8 cellular contexts compared by ENCODE assay signal in genomic region chr16:72664122-72664479, GRCh38.
DNase-seq lines count a peak whose midpoint lies in the region; FAIRE-seq and TF ChIP-seq lines count a peak whose summit lies in the region.

No MANE protein-coding gene starts in this region.

- peak overlapping the region; percentile 97 to 99 (median 98) for H3K27ac Mint-ChIP-seq in CD14-positive monocyte

- no peak for TF ChIP-seq RAD21 in neural cell (conservative IDR thresholded peaks at IDR 0.05)

- H3K9me3 Mint-ChIP-seq in CD14-positive monocyte = peaks cover 0 to 5% (median 1%) of the 10 kb centered on the region in 7 donors

- no peaks in the 10 kb centered on the region for H3K9me3 ChIP-seq in neural cell (ENCODE audit: low read length)

- H3K36me3 ChIP-seq in neural cell (ENCODE audit: insufficient read depth, low read length) = no peaks in the 10 kb centered on the region

- FAIRE-seq in frontal cortex (lab: Jason Lieb, UNC) = no peak

- no peak for TF ChIP-seq POLR2A in NB4 (IDR thresholded peaks at IDR 0.05; ENCODE audit: extremely low read depth, insufficient read length)

- H4K20me1 ChIP-seq in neural cell (ENCODE audit: insufficient read depth) = no peaks in the 10 kb centered on the region

- TF ChIP-seq CTCF in CD14-positive monocyte (IDR thresholded peaks at IDR 0.05) (no peak), NB4 (IDR thresholded peaks at IDR 0.05; ENCODE audit: low read depth, low read length) (no peak), dorsolateral prefrontal cortex (IDR thresholded peaks at IDR 0.05 in 54 of 56, conservative IDR thresholded peaks at IDR 0.05 in 2 of 56; ENCODE audit: low read depth in 1 of 56, partially characterized antibody in 56 of 56) (no peak), neural cell (IDR thresholded peaks at IDR 0.05; ENCODE audit: poor library complexity, severe bottlenecking) (no peak)

- TF ChIP-seq EP300 in neural cell (conservative IDR thresholded peaks at IDR 0.05; ENCODE audit: poor library complexity, severe bottlenecking) = no peak

- H2AFZ ChIP-seq in neural cell (ENCODE audit: low read depth, low read length) = no peak overlapping the region

- peaks cover 30% of the 10 kb centered on the region for H3K79me2 ChIP-seq in neural cell (replicated peaks; ENCODE audit: insufficient read depth, low read length)

- peaks cover 0 to 2% (median 0%) of the 10 kb centered on the region in 3 donors for H3K27me3 Mint-ChIP-seq in CD14-positive monocyte (ENCODE audit: low read depth in 3 of 3)

- no peaks in the 10 kb centered on the region for H3K36me3 Mint-ChIP-seq in CD14-positive monocyte

- intact Hi-C loops in CD14-positive monocyte (cut with micrococcal nuclease) = loop anchor here in 1 of 2 donors (10.0 kb wide), 1 partner anchor 121 kb away; no protein-coding TSS in a partner anchor
- intact Hi-C loops in dorsolateral prefrontal cortex (cut with DNase I) = no loop called here

- peaks cover 9% of the 10 kb centered on the region for H3K4me1 Mint-ChIP-seq in CD14-positive monocyte

- peak overlapping the region; percentile 66 for H3K4me2 ChIP-seq in neural cell (ENCODE audit: low read length)

- peaks cover 0 to 3% (median 0%) of the 10 kb centered on the region in 45 donors for H3K27me3 ChIP-seq in dorsolateral prefrontal cortex
- no peaks in the 10 kb centered on the region for H3K27me3 ChIP-seq in neural cell (ENCODE audit: insufficient read depth, low read depth, low read length)

- H3K27ac ChIP-seq in dorsolateral prefrontal cortex = peak overlapping the region in 3 of 59 donors; percentile 21 to 50 (median 45)
- H3K27ac ChIP-seq in neural cell (ENCODE audit: low read length) = peak overlapping the region; percentile 81

- peak overlapping the region; percentile 99 to 100 for H3K4me3 Mint-ChIP-seq in CD14-positive monocyte

- H3F3A ChIP-seq in neural cell (ENCODE audit: insufficient read depth, low read length, poor library complexity, severe bottlenecking) = no peaks in the 10 kb centered on the region

- H3K9ac ChIP-seq in neural cell (ENCODE audit: low read length) = peak overlapping the region; percentile 72

- peak overlapping the region; percentile 85 for H3K4me3 ChIP-seq in NB4 (ENCODE audit: low read depth, low read length)
- H3K4me3 ChIP-seq in dorsolateral prefrontal cortex = peak overlapping the region; percentile 65 to 99 (median 86)
- H3K4me3 ChIP-seq in neural cell (ENCODE audit: low read length) = peak overlapping the region; percentile 80

- H3K9me2 ChIP-seq in neural cell (ENCODE audit: insufficient read depth, low read length) = no peaks in the 10 kb centered on the region

- DNase-seq in CD14-positive monocyte (ENCODE audit: low spot score) = no peak
- no peak for DNase-seq in NB4 (ENCODE audit: low read depth)
- DNase-seq in dorsolateral prefrontal cortex = no peak
- no peak for DNase-seq in NCI-H2227 (lab: John Stamatoyannopoulos, UW; ENCODE audit: unreplicated experiment)
- no peak for DNase-seq in RPMI8226
- no peak for DNase-seq in NCI-H226
- no peak for DNase-seq in frontal cortex (ENCODE audit: low spot score in 2 of 2)

TF ChIP-seq in neural cell, 6 proteins besides CTCF, POLR2A, EP300 and RAD21:
- TF ChIP-seq, protein P1, sequence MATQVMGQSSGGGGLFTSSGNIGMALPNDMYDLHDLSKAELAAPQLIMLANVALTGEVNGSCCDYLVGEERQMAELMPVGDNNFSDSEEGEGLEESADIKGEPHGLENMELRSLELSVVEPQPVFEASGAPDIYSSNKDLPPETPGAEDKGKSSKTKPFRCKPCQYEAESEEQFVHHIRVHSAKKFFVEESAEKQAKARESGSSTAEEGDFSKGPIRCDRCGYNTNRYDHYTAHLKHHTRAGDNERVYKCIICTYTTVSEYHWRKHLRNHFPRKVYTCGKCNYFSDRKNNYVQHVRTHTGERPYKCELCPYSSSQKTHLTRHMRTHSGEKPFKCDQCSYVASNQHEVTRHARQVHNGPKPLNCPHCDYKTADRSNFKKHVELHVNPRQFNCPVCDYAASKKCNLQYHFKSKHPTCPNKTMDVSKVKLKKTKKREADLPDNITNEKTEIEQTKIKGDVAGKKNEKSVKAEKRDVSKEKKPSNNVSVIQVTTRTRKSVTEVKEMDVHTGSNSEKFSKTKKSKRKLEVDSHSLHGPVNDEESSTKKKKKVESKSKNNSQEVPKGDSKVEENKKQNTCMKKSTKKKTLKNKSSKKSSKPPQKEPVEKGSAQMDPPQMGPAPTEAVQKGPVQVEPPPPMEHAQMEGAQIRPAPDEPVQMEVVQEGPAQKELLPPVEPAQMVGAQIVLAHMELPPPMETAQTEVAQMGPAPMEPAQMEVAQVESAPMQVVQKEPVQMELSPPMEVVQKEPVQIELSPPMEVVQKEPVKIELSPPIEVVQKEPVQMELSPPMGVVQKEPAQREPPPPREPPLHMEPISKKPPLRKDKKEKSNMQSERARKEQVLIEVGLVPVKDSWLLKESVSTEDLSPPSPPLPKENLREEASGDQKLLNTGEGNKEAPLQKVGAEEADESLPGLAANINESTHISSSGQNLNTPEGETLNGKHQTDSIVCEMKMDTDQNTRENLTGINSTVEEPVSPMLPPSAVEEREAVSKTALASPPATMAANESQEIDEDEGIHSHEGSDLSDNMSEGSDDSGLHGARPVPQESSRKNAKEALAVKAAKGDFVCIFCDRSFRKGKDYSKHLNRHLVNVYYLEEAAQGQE (IDR thresholded peaks at IDR 0.05; ENCODE audit: borderline replicate concordance) = peak; percentile 65
- TF ChIP-seq MXI1 (conservative IDR thresholded peaks at IDR 0.05; ENCODE audit: poor library complexity, severe bottlenecking) = no peak
